1 cellular context compared by ENCODE assay signal in genomic region chr7:75914655-75915415, GRCh38.
TF ChIP-seq lines count a peak whose summit lies in the region.

Gene POR (plus strand): TSS chr7:75915155. CDS start chr7:75954002, 38,847 bp downstream.

TF ChIP-seq in HEK293, 187 proteins besides CTCF, POLR2A, EP300 and RAD21 (continued from another document):
- no peak for TF ChIP-seq ZSCAN23 (tag by site-specific recombination; IDR thresholded peaks at IDR 0.05)
- TF ChIP-seq ZNF561 (tag by site-specific recombination; IDR thresholded peaks at IDR 0.05; ENCODE audit: borderline replicate concordance), result peak; percentile 86
- peak; percentile 79 for TF ChIP-seq ZNF501 (tag by site-specific recombination; IDR thresholded peaks at IDR 0.05)
- TF ChIP-seq EGR2 (tag by site-specific recombination; IDR thresholded peaks at IDR 0.05; ENCODE audit: low read depth), result peak; percentile 53
- TF ChIP-seq AEBP2 (tag by site-specific recombination; IDR thresholded peaks at IDR 0.05; ENCODE audit: borderline replicate concordance), result no peak
- peak; percentile 48; the same call in 1 of the 2 replicates for TF ChIP-seq REST (tag by site-specific recombination; IDR thresholded peaks at IDR 0.05)
- TF ChIP-seq ZNF776 (tag by site-specific recombination; IDR thresholded peaks at IDR 0.05; ENCODE audit: borderline replicate concordance), result no peak
- TF ChIP-seq ZNF510 (tag by site-specific recombination; IDR thresholded peaks at IDR 0.05; ENCODE audit: insufficient replicate concordance), result no peak
- TF ChIP-seq ZNF302 (tag by site-specific recombination; IDR thresholded peaks at IDR 0.05; ENCODE audit: low read depth), result no peak
- TF ChIP-seq ZNF274 (IDR thresholded peaks at IDR 0.05; ENCODE audit: low read length), result no peak
- TF ChIP-seq ZNF274 (tag by site-specific recombination; IDR thresholded peaks at IDR 0.05; ENCODE audit: borderline replicate concordance), result no peak
- TF ChIP-seq ZSCAN16 (tag by site-specific recombination; IDR thresholded peaks at IDR 0.05), result no peak
- TF ChIP-seq ZNF48 (tag by site-specific recombination; IDR thresholded peaks at IDR 0.05), result no peak
- TF ChIP-seq ZNF785 (tag by site-specific recombination; IDR thresholded peaks at IDR 0.05), result no peak
- peak; percentile 74; the same call in 1 of the 2 replicates for TF ChIP-seq HOXD13 (CRISPR knock-in tag; IDR thresholded peaks at IDR 0.05; ENCODE audit: borderline replicate concordance)
- no peak for TF ChIP-seq SALL2 (tag by site-specific recombination; IDR thresholded peaks at IDR 0.05; ENCODE audit: borderline replicate concordance)
- peak; percentile 99 for TF ChIP-seq PRDM10 (tag by site-specific recombination; IDR thresholded peaks at IDR 0.05)
- TF ChIP-seq ZNF24 (tag by site-specific recombination; IDR thresholded peaks at IDR 0.05), result 0 out of 2 replicates have a peak, but pooled peaks have one; percentile 14
- peak; percentile 98 for TF ChIP-seq KLF9 (tag by site-specific recombination; IDR thresholded peaks at IDR 0.05; ENCODE audit: low read depth)
- TF ChIP-seq ZNF169 (tag by site-specific recombination; IDR thresholded peaks at IDR 0.05), result no peak
- peak; percentile 81 for TF ChIP-seq ZNF366 (tag by site-specific recombination; conservative IDR thresholded peaks at IDR 0.05)
- TF ChIP-seq ZSCAN4 (tag by site-specific recombination; IDR thresholded peaks at IDR 0.05), result no peak
- no peak for TF ChIP-seq ZNF530 (tag by site-specific recombination; IDR thresholded peaks at IDR 0.05; ENCODE audit: low read depth)
- TF ChIP-seq ZNF354C (tag by site-specific recombination; IDR thresholded peaks at IDR 0.05; ENCODE audit: borderline replicate concordance, low read depth), result no peak
- TF ChIP-seq ZBTB48 (tag by site-specific recombination; IDR thresholded peaks at IDR 0.05), result peak; percentile 66; the same call in 1 of the 2 replicates
- no peak for TF ChIP-seq ZNF571 (tag by site-specific recombination; IDR thresholded peaks at IDR 0.05)
TF ChIP-seq in HEK293: peak in this region for 48.
